In genomic region chr9:136840140-136840876, GRCh38 we compare ENCODE assay signal across 12 cellular contexts. TPM values are rescaled to one million over a fixed set of nuclear protein-coding genes. Genes with fewer than 3 reads are reported as not detected.
DNase-seq lines count a peak whose midpoint lies in the region; ATAC-seq, FAIRE-seq and TF ChIP-seq lines count a peak whose summit lies in the region.
"Had no signal": no experiment of that assay in that cellular context is flagged by ENCODE, and none has a peak within 500 bp of the region (broad histone marks: within the 10 kb centered on the region; RNA-seq: fewer than 3 reads in every experiment).

No MANE protein-coding gene starts in this region.

- ATAC-seq in A549 (no peak; a peak in 1 of 6 replicates), HG03108 (IDR thresholded peaks at IDR 0.05; ENCODE audit: unreplicated experiment) (no peak), GM21423 (IDR thresholded peaks at IDR 0.05; ENCODE audit: unreplicated experiment) (no peak)

- no peaks in the 10 kb centered on the region for H3K9me3 ChIP-seq in A549

- peaks cover 19% of the 10 kb centered on the region for H3K4me1 Mint-ChIP-seq in mesothelial cell of epicardium

- peaks cover 2% of the 10 kb centered on the region for H3K27me3 Mint-ChIP-seq in mesothelial cell of epicardium (ENCODE audit: low read depth)

- peak overlapping the region; percentile 77 for H3K4me2 ChIP-seq in A549

- TF ChIP-seq EP300 in A549 (IDR thresholded peaks at IDR 0.05): no peak

- TF ChIP-seq POLR2A in A549 (IDR thresholded peaks at IDR 0.05; ENCODE audit: low read length): no peak

- H3K4me3 Mint-ChIP-seq in mesothelial cell of epicardium: no peak overlapping the region
- H3K4me3 Mint-ChIP-seq: activated naive CD4-positive, alpha-beta T cell treated with anti-CD3 and anti-CD28 coated beads, Interleukin-2, amount 10 ng/mL, durations not matched to agents 7 days and 5 days had no signal

- no peak for TF ChIP-seq RAD21 in A549 (conservative IDR thresholded peaks at IDR 0.05 in 1 of 2, IDR thresholded peaks at IDR 0.05 in 1 of 2)

- peak overlapping the region; percentile 88 for H3K27ac Mint-ChIP-seq in mesothelial cell of epicardium

- no peaks in the 10 kb centered on the region for H3K9me3 Mint-ChIP-seq in mesothelial cell of epicardium
- H3K9me3 Mint-ChIP-seq: activated naive CD4-positive, alpha-beta T cell treated with anti-CD3 and anti-CD28 coated beads, Interleukin-2, amount 10 ng/mL, durations not matched to agents 7 days and 5 days had no signal

- no peak for DNase-seq in A549 (ENCODE audit: low read depth in 1 of 2, low spot score in 1 of 2)
- peak; percentile 34 for DNase-seq in Daoy (ENCODE audit: low read depth)
- peak; percentile 41 for DNase-seq in T1000 (lab: John Stamatoyannopoulos, UW)
- no peak for DNase-seq in mesothelial cell of epicardium (ENCODE audit: low spot score in 2 of 2, unreplicated experiment in 2 of 2)
- DNase-seq in activated effector memory CD4-positive, alpha-beta T cell treated with Interleukin-2 at 50 U/mL for 16 hours: no peak
- no peak for DNase-seq in RCC 7860 (ENCODE audit: low spot score)
- DNase-seq: activated CD4-positive, alpha-beta T cell treated with anti-CD3 and anti-CD28 coated beads for 48 hours; activated naive CD4-positive, alpha-beta T cell treated with anti-CD3 and anti-CD28 coated beads, Interleukin-2, amount 10 ng/mL, durations not matched to agents 7 days and 5 days; Right ventricle myocardium superior; stimulated activated CD4-positive, alpha-beta T cell treated with anti-CD3 and anti-CD28 coated beads, Interleukin-12 subunit alpha, Interleukin-12 subunit beta, amount 100 ng/mL, for 4 hours had no signal

- no peak overlapping the region for H3K4me3 ChIP-seq in A549

- CTCF ChIA-PET in A549 (lab: Yijun Ruan, JAX): interaction anchor here (1.0 to 4.7 kb wide), 10 partner anchors 8 to 195 kb away, joined by 3 to 30 read pairs (median 4); no protein-coding TSS in a partner anchor

- H3K27ac ChIP-seq in A549: peak overlapping the region in 1 of 2 experiments; percentile 90; a peak in 3 of 6 replicates

- 59% methylated on average over 23 of the region's 32 CpGs for WGBS in A549 (ENCODE audit: missing lambda C conversion rate)

- H3K4me1 ChIP-seq in A549: peaks cover 56% of the 10 kb centered on the region

- TF ChIP-seq CTCF in A549 (IDR thresholded peaks at IDR 0.05) (no peak), mesothelial cell of epicardium (IDR thresholded peaks at IDR 0.05; ENCODE audit: unreplicated experiment) (no peak)

- FAIRE-seq in A549 (lab: Jason Lieb, UNC): no peak
- no peak for FAIRE-seq in RCC 7860 (lab: Jason Lieb, UNC)

- peaks cover 4% of the 10 kb centered on the region for H3K36me3 Mint-ChIP-seq in mesothelial cell of epicardium

- POLR2A ChIA-PET in A549 (lab: Yijun Ruan, JAX): interaction anchor here (0.6 to 1.0 kb wide), 2 partner anchors 20 to 33 kb away, joined by 3 read pairs; no protein-coding TSS in a partner anchor

TF ChIP-seq in A549, 52 proteins besides CTCF, POLR2A, EP300 and RAD21:
- TF ChIP-seq MAX (IDR thresholded peaks at IDR 0.05): 0 out of 2 replicates have a peak, but pooled peaks have one; percentile 14
- no peak for TF ChIP-seq NPAS2 (CRISPR knock-in tag; IDR thresholded peaks at IDR 0.05; ENCODE audit: borderline replicate concordance)
- no peak for TF ChIP-seq RCOR1 (IDR thresholded peaks at IDR 0.05; ENCODE audit: low read depth, low read length)

RNA-seq across cellular contexts. Expression of gene AJM1, which starts 2.0 kb away (rescaled TPM):
- polyA plus RNA-seq in A549 (2011; rRNA removed) (0.75 and 0.76 TPM in 2 replicates), A549 (2017; fragmentation: RNase III; extraction: RNeasy Plus Mini Kit Qiagen cat#74134 plus additional on column Dnase treatment) (3.0 to 3.6 TPM (median 3.2 TPM) in 3 replicates)
- polyA plus RNA-seq in A549 (2012; cell fraction: cytosol; rRNA removed): 1.8 and 2.4 TPM in 2 replicates
- 7.0 and 10.6 TPM in 2 replicates for polyA plus RNA-seq in A549 (2012; cell fraction: nucleus; rRNA removed)
- polyA minus RNA-seq in A549 (2011; rRNA and poly(A)+ RNA removed): 0.37 and 0.44 TPM in 2 replicates
- 0.18 and 0.74 TPM in 2 replicates for total RNA-seq in Daoy (2014; rRNA removed; shearing (Covaris generic))
- total RNA-seq in mesothelial cell of epicardium: 3.1 to 3.8 TPM (median 3.6 TPM) in 3 replicates

RNA-seq across cellular contexts. Expression of gene PHPT1, which starts 8.9 kb away (rescaled TPM):
- 104 and 123 TPM in 2 replicates for polyA plus RNA-seq in A549 (2011; rRNA removed)
- 510 and 515 TPM in 2 replicates for polyA plus RNA-seq in A549 (2012; cell fraction: cytosol; rRNA removed)
- 329 and 453 TPM in 2 replicates for polyA plus RNA-seq in A549 (2012; cell fraction: nucleus; rRNA removed)
- 234 to 261 TPM (median 239 TPM) in 3 replicates for polyA plus RNA-seq in A549 (2017; fragmentation: RNase III; extraction: RNeasy Plus Mini Kit Qiagen cat#74134 plus additional on column Dnase treatment)
- polyA minus RNA-seq in A549 (2011; rRNA and poly(A)+ RNA removed): 34.7 and 36.2 TPM in 2 replicates
- total RNA-seq in Daoy (2014; rRNA removed; shearing (Covaris generic)): 67.5 and 92.7 TPM in 2 replicates
- 159 to 168 TPM (median 168 TPM) in 3 replicates for total RNA-seq in mesothelial cell of epicardium

RNA-seq across cellular contexts. Expression of gene MAMDC4, which starts 11.8 kb away (rescaled TPM):
- polyA plus RNA-seq in A549 (2011; rRNA removed) (1.3 and 1.5 TPM in 2 replicates), A549 (2017; fragmentation: RNase III; extraction: RNeasy Plus Mini Kit Qiagen cat#74134 plus additional on column Dnase treatment) (7.3 to 9.1 TPM (median 7.6 TPM) in 3 replicates)
- polyA plus RNA-seq in A549 (2012; cell fraction: cytosol; rRNA removed): 4.3 and 6.0 TPM in 2 replicates
- polyA plus RNA-seq in A549 (2012; cell fraction: nucleus; rRNA removed): 61.0 and 92.6 TPM in 2 replicates
- polyA minus RNA-seq in A549 (2011; rRNA and poly(A)+ RNA removed): 0.50 and 0.68 TPM in 2 replicates
- 2.1 and 6.1 TPM in 2 replicates for total RNA-seq in Daoy (2014; rRNA removed; shearing (Covaris generic))
- 20.1 to 22.6 TPM (median 20.3 TPM) in 3 replicates for total RNA-seq in mesothelial cell of epicardium

RNA-seq across cellular contexts. Expression of gene EDF1, which starts 25.8 kb away (rescaled TPM):
- 284 and 464 TPM in 2 replicates for polyA plus RNA-seq in A549 (2011; rRNA removed)
- 581 and 858 TPM in 2 replicates for polyA plus RNA-seq in A549 (2012; cell fraction: cytosol; rRNA removed)
- 426 and 433 TPM in 2 replicates for polyA plus RNA-seq in A549 (2012; cell fraction: nucleus; rRNA removed)
- polyA plus RNA-seq in A549 (2017; fragmentation: RNase III; extraction: RNeasy Plus Mini Kit Qiagen cat#74134 plus additional on column Dnase treatment): 472 to 560 TPM (median 477 TPM) in 3 replicates
- 105 and 129 TPM in 2 replicates for polyA minus RNA-seq in A549 (2011; rRNA and poly(A)+ RNA removed)
- total RNA-seq in Daoy (2014; rRNA removed; shearing (Covaris generic)): 379 and 424 TPM in 2 replicates
- 275 to 294 TPM (median 275 TPM) in 3 replicates for total RNA-seq in mesothelial cell of epicardium

RNA-seq across cellular contexts. Expression of gene RABL6, which starts 32.6 kb away (rescaled TPM):
- polyA plus RNA-seq in A549 (2011; rRNA removed) (46.8 and 53.5 TPM in 2 replicates), A549 (2017; fragmentation: RNase III; extraction: RNeasy Plus Mini Kit Qiagen cat#74134 plus additional on column Dnase treatment) (70.3 to 72.2 TPM (median 71.4 TPM) in 3 replicates)
- 49.2 and 73.5 TPM in 2 replicates for polyA plus RNA-seq in A549 (2012; cell fraction: cytosol; rRNA removed)
- polyA plus RNA-seq in A549 (2012; cell fraction: nucleus; rRNA removed): 112 and 138 TPM in 2 replicates
- 70.0 and 70.9 TPM in 2 replicates for polyA minus RNA-seq in A549 (2011; rRNA and poly(A)+ RNA removed)
- 64.7 and 69.4 TPM in 2 replicates for total RNA-seq in Daoy (2014; rRNA removed; shearing (Covaris generic))
- total RNA-seq in mesothelial cell of epicardium: 120 to 124 TPM (median 122 TPM) in 3 replicates

Comparison
In these comparisons a context has a peak if more than half of its experiments do, and no peak if none do; other contexts are left out.
1. DNase-seq: peak in Daoy (single experiment) and T1000 (single experiment); none in A549 (0 of 2), mesothelial cell of epicardium (0 of 2), activated effector memory CD4-positive, alpha-beta T cell treated with Interleukin-2 at 50 U/mL for 16 hours (single experiment) and RCC 7860 (single experiment).